Comparison of ENCODE assay signal across 8 cellular contexts in genomic region chr9:6759114-6759977, GRCh38. TPM values are rescaled to one million over a fixed set of nuclear protein-coding genes. Genes with fewer than 3 reads are reported as not detected.
DNase-seq lines count a peak whose midpoint lies in the region; ATAC-seq and TF ChIP-seq lines count a peak whose summit lies in the region.

No MANE protein-coding gene starts in this region.

- POLR2A ChIA-PET in AG04449 (lab: Yijun Ruan, JAX), result interaction anchor here (0.7 kb wide), 1 partner anchor 727 kb away, joined by 3 read pairs; no protein-coding TSS in a partner anchor

- TF ChIP-seq CTCF in AG04449 (IDR thresholded peaks at IDR 0.05; ENCODE audit: insufficient read depth, low read length, missing control alignments), result no peak

- peak overlapping the region; percentile 62 for H3K27ac ChIP-seq in angular gyrus (ENCODE audit: low read depth, low read length)

- ATAC-seq in GM18498 (IDR thresholded peaks at IDR 0.05; ENCODE audit: unreplicated experiment) (peak; percentile 11), HG03097 (IDR thresholded peaks at IDR 0.05; ENCODE audit: low FRiP score, unreplicated experiment) (peak; percentile 11)

- CTCF ChIA-PET in AG04449 (lab: Yijun Ruan, JAX), result interaction anchor here (1.0 to 1.3 kb wide), 2 partner anchors 14 to 191 kb away, joined by 3 to 4 read pairs; no protein-coding TSS in a partner anchor

- peak overlapping the region; percentile 91 for H3K4me3 ChIP-seq in AG04449 (ENCODE audit: low read depth, low read length)

- DNase-seq in AG04449 (ENCODE audit: low read depth, low spot score) (no peak), RPMI7951 (ENCODE audit: low read depth) (peak; percentile 83), iris pigment epithelial cell (ENCODE audit: low read depth) (peak; percentile 88), NCI-H1048 (lab: John Stamatoyannopoulos, UW) (no peak)
- DNase-seq in stimulated activated CD8-positive, alpha-beta memory T cell treated with anti-CD3 and anti-CD28 coated beads, Interleukin-4, amount 100 ng/mL, for 24 hours (ENCODE audit: low read depth), result peak; percentile 11

RNA-seq across cellular contexts. Expression of gene KDM4C, which starts 1.6 kb away (rescaled TPM):
- total RNA-seq in RPMI7951 (2014; rRNA removed; shearing (Covaris generic)), result 10.7 and 11.1 TPM in 2 replicates

Comparison
In these comparisons a context has a peak if more than half of its experiments do, and no peak if none do; other contexts are left out.
1. DNase-seq: peak in RPMI7951 (single experiment), iris pigment epithelial cell (single experiment) and stimulated activated CD8-positive, alpha-beta memory T cell treated with anti-CD3 and anti-CD28 coated beads, Interleukin-4, amount 100 ng/mL, for 24 hours (single experiment); none in AG04449 (single experiment) and NCI-H1048 (single experiment).